In the genomic region with DNA sequence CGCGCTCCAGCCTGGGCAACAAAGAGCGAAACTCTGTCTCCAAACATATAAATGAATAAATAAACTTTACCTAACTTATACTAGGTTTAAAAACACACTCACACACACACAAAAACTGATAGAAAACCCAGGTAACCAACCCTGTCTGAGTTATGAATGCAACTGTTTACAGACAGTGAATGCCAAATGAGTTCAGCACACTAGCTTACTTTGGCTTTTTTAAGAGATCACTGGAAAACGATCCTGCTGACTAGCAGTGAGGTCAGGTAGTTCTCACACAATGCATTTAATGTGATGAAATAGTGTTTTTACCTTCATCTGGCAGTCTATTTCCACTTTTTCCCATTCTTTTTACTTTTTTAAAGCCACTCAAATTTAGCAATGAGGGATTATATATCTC, we compare ENCODE assay signal across 31 cellular contexts.
"Had no signal": no experiment of that assay in that cellular context is flagged by ENCODE, and none has a peak within 500 bp of the region (broad histone marks: within the 10 kb centered on the region; RNA-seq: fewer than 3 reads in every experiment).

No MANE protein-coding gene starts in this region.

- ATAC-seq: activated CD4-positive, alpha-beta T cell treated with anti-CD3 and anti-CD28 coated beads for 36 hours; activated CD8-positive, alpha-beta memory T cell treated with anti-CD3 and anti-CD28 coated beads, Interleukin-2, amount 10 ng/mL, durations not matched to agents 7 days and 5 days; activated CD8-positive, alpha-beta T cell treated with anti-CD3 and anti-CD28 coated beads, Interleukin-2, amount 10 ng/mL, durations not matched to agents 7 days and 5 days; activated naive CD4-positive, alpha-beta T cell treated with anti-CD3 and anti-CD28 coated beads, Interleukin-2, amount 50 U/mL, for 72 hours; activated T-cell treated with anti-CD3 and anti-CD28 coated beads, Interleukin-2, amount 50 U/mL, for 72 hours; foreskin keratinocyte; gastrocnemius medialis had no signal

- H3K27me3 Mint-ChIP-seq: activated CD4-positive, alpha-beta memory T cell treated with anti-CD3 and anti-CD28 coated beads for 36 hours; activated CD4-positive, alpha-beta T cell treated with anti-CD3 and anti-CD28 coated beads for 36 hours; activated CD4-positive, alpha-beta T cell treated with anti-CD3 and anti-CD28 coated beads, Interleukin-2, amount 10 ng/mL, durations not matched to agents 24 days and 14 days; activated CD8-positive, alpha-beta memory T cell treated with anti-CD3 and anti-CD28 coated beads, Interleukin-2, amount 10 ng/mL, durations not matched to agents 7 days and 5 days; activated naive CD4-positive, alpha-beta T cell treated with anti-CD3 and anti-CD28 coated beads, Interleukin-2, amount 10 ng/mL, durations not matched to agents 7 days and 5 days; activated naive CD8-positive, alpha-beta T cell treated with anti-CD3 and anti-CD28 coated beads, Interleukin-2, amount 10 ng/mL, durations not matched to agents 7 days and 5 days; activated T-cell treated with anti-CD3 and anti-CD28 coated beads, Interleukin-2, amount 50 U/mL, for 24 hours; brain; central memory CD8-positive, alpha-beta T cell; dendritic cell treated with granulocyte-macrophage colony-stimulating factor and Interleukin-4, amounts not matched to agents 40 ng/mL and 50 ng/mL, for 4 days had no signal

- H3K4me3 Mint-ChIP-seq: activated CD4-positive, alpha-beta memory T cell treated with anti-CD3 and anti-CD28 coated beads for 36 hours; activated CD4-positive, alpha-beta T cell treated with anti-CD3 and anti-CD28 coated beads for 36 hours; activated CD4-positive, alpha-beta T cell treated with anti-CD3 and anti-CD28 coated beads, Interleukin-2, amount 10 ng/mL, durations not matched to agents 24 days and 14 days; activated CD8-positive, alpha-beta memory T cell treated with anti-CD3 and anti-CD28 coated beads, Interleukin-2, amount 10 ng/mL, durations not matched to agents 7 days and 5 days; activated CD8-positive, alpha-beta T cell treated with anti-CD3 and anti-CD28 coated beads, Interleukin-2, amount 10 ng/mL, durations not matched to agents 7 days and 5 days; activated naive CD4-positive, alpha-beta T cell treated with anti-CD3 and anti-CD28 coated beads, Interleukin-2, amount 10 ng/mL, durations not matched to agents 7 days and 5 days; activated naive CD8-positive, alpha-beta T cell treated with anti-CD3 and anti-CD28 coated beads, Interleukin-2, amount 10 ng/mL, durations not matched to agents 7 days and 5 days; activated T-cell treated with anti-CD3 and anti-CD28 coated beads, Interleukin-2, amount 50 U/mL, for 24 hours; activated T-cell treated with anti-CD3 and anti-CD28 coated beads, Interleukin-2, amount 50 U/mL, for 72 hours; brain; central memory CD8-positive, alpha-beta T cell; dendritic cell treated with granulocyte-macrophage colony-stimulating factor and Interleukin-4, amounts not matched to agents 40 ng/mL and 50 ng/mL, for 4 days had no signal

- H3K27ac Mint-ChIP-seq: activated CD4-positive, alpha-beta memory T cell treated with anti-CD3 and anti-CD28 coated beads for 36 hours; activated CD4-positive, alpha-beta T cell treated with anti-CD3 and anti-CD28 coated beads for 36 hours; activated CD4-positive, alpha-beta T cell treated with anti-CD3 and anti-CD28 coated beads, Interleukin-2, amount 10 ng/mL, durations not matched to agents 24 days and 14 days; activated CD8-positive, alpha-beta memory T cell treated with anti-CD3 and anti-CD28 coated beads, Interleukin-2, amount 10 ng/mL, durations not matched to agents 7 days and 5 days; activated CD8-positive, alpha-beta T cell treated with anti-CD3 and anti-CD28 coated beads, Interleukin-2, amount 10 ng/mL, durations not matched to agents 7 days and 5 days; activated naive CD4-positive, alpha-beta T cell treated with anti-CD3 and anti-CD28 coated beads, Interleukin-2, amount 10 ng/mL, durations not matched to agents 7 days and 5 days; activated naive CD4-positive, alpha-beta T cell treated with anti-CD3 and anti-CD28 coated beads, Interleukin-2, amount 50 U/mL, for 72 hours; activated naive CD8-positive, alpha-beta T cell treated with anti-CD3 and anti-CD28 coated beads, Interleukin-2, amount 10 ng/mL, durations not matched to agents 7 days and 5 days; activated T-cell treated with anti-CD3 and anti-CD28 coated beads, Interleukin-2, amount 50 U/mL, for 24 hours; activated T-cell treated with anti-CD3 and anti-CD28 coated beads, Interleukin-2, amount 50 U/mL, for 72 hours; dendritic cell treated with granulocyte-macrophage colony-stimulating factor and Interleukin-4, amounts not matched to agents 40 ng/mL and 50 ng/mL, for 4 days had no signal

- H3K4me1 ChIP-seq: breast epithelium had no signal

- H3K4me3 ChIP-seq: ascending aorta, breast epithelium, coronary artery, dorsolateral prefrontal cortex, esophagus muscularis mucosa, gastrocnemius medialis had no signal

- H3K27me3 ChIP-seq: ascending aorta, breast epithelium, dorsolateral prefrontal cortex, esophagus muscularis mucosa, foreskin keratinocyte, gastrocnemius medialis had no signal

- H3K4me1 Mint-ChIP-seq: activated CD8-positive, alpha-beta memory T cell treated with anti-CD3 and anti-CD28 coated beads, Interleukin-2, amount 10 ng/mL, durations not matched to agents 7 days and 5 days; activated naive CD4-positive, alpha-beta T cell treated with anti-CD3 and anti-CD28 coated beads, Interleukin-2, amount 10 ng/mL, durations not matched to agents 7 days and 5 days had no signal

- DNase-seq: activated CD4-positive, alpha-beta memory T cell treated with anti-CD3 and anti-CD28 coated beads for 36 hours; activated CD4-positive, alpha-beta T cell treated with anti-CD3 and anti-CD28 coated beads for 36 hours; activated CD4-positive, alpha-beta T cell treated with anti-CD3 and anti-CD28 coated beads, Interleukin-2, amount 10 ng/mL, durations not matched to agents 24 days and 14 days; activated CD4-positive, CD25-positive, alpha-beta regulatory T cell; activated CD4-positive, CD25-positive, alpha-beta regulatory T cell treated with anti-CD3 and anti-CD28 coated beads, Interleukin-2, amount 50 U/mL, for 72 hours; activated CD8-positive, alpha-beta memory T cell treated with anti-CD3 and anti-CD28 coated beads, Interleukin-2, amount 10 ng/mL, durations not matched to agents 7 days and 5 days; activated CD8-positive, alpha-beta memory T cell treated with anti-CD3 and anti-CD28 coated beads, Interleukin-2, amount 50 U/mL, for 4 hours; activated CD8-positive, alpha-beta T cell treated with anti-CD3 and anti-CD28 coated beads, Interleukin-2, amount 10 ng/mL, durations not matched to agents 7 days and 5 days; activated gamma-delta T cell; activated naive CD4-positive, alpha-beta T cell; activated naive CD4-positive, alpha-beta T cell treated with anti-CD3 and anti-CD28 coated beads, Interleukin-2, amount 10 ng/mL, durations not matched to agents 7 days and 5 days; activated naive CD8-positive, alpha-beta T cell treated with anti-CD3 and anti-CD28 coated beads, Interleukin-2, amount 10 ng/mL, durations not matched to agents 7 days and 5 days; activated T-cell treated with anti-CD3 and anti-CD28 coated beads for 4 hours; activated T-cell treated with anti-CD3 and anti-CD28 coated beads, Interleukin-2, amount 50 U/mL, for 24 hours; activated T-cell treated with anti-CD3 and anti-CD28 coated beads, Interleukin-2, amount 50 U/mL, for 72 hours; dorsolateral prefrontal cortex; effector memory CD4-positive, alpha-beta T cell; erythroblast; foreskin keratinocyte; gastrocnemius medialis; glutamatergic neuron; T-helper 1 cell; T-helper 2 cell had no signal

- H3K9me3 Mint-ChIP-seq: activated naive CD4-positive, alpha-beta T cell treated with anti-CD3 and anti-CD28 coated beads, Interleukin-2, amount 10 ng/mL, durations not matched to agents 7 days and 5 days; activated naive CD4-positive, alpha-beta T cell treated with anti-CD3 and anti-CD28 coated beads, Interleukin-2, amount 50 U/mL, for 72 hours; activated naive CD8-positive, alpha-beta T cell treated with anti-CD3 and anti-CD28 coated beads, Interleukin-2, amount 10 ng/mL, durations not matched to agents 7 days and 5 days; activated T-cell treated with anti-CD3 and anti-CD28 coated beads, Interleukin-2, amount 50 U/mL, for 24 hours; activated T-cell treated with anti-CD3 and anti-CD28 coated beads, Interleukin-2, amount 50 U/mL, for 72 hours; central memory CD8-positive, alpha-beta T cell; dendritic cell treated with granulocyte-macrophage colony-stimulating factor and Interleukin-4, amounts not matched to agents 40 ng/mL and 50 ng/mL, for 4 days had no signal

- H3K27ac ChIP-seq: breast epithelium, coronary artery, dorsolateral prefrontal cortex, esophagus muscularis mucosa, foreskin keratinocyte, gastrocnemius medialis had no signal

- H3K9me3 ChIP-seq: breast epithelium, gastrocnemius medialis had no signal

- H3K36me3 ChIP-seq: breast epithelium, gastrocnemius medialis had no signal
